Comparison of ENCODE assay signal across 12 cellular contexts in the genomic region with DNA sequence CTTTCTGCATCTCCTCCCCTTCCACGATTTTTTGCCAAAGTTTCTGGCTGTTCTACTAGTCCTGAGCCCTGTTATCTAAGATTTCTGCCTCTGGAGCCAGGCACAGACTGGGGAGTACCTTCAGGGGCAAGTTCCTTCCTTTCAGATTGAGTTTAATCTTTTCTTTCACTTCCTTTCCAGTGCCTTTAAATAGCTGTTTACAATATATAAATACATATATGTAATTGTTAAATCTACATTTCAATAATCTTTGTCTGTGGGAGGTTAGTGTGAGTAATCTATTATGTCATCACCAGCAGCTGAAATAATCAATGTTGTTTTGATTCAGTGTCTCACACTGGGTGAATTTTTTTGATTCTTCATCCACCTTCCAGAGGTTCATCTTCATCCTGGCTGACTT. TPM values are rescaled to one million over a fixed set of nuclear protein-coding genes. Genes with fewer than 3 reads are reported as not detected.
DNase-seq lines count a peak whose midpoint lies in the region; ATAC-seq, FAIRE-seq and TF ChIP-seq lines count a peak whose summit lies in the region.
"Had no signal": no experiment of that assay in that cellular context is flagged by ENCODE, and none has a peak within 500 bp of the region (broad histone marks: within the 10 kb centered on the region; RNA-seq: fewer than 3 reads in every experiment).

No MANE protein-coding gene starts in this region.

- FAIRE-seq in small intestine (lab: Jason Lieb, UNC) = no peak
- FAIRE-seq: astrocyte had no signal

- ATAC-seq in GM18499 (IDR thresholded peaks at IDR 0.05; ENCODE audit: insufficient read depth, unreplicated experiment) = peak; percentile 58
- ATAC-seq in GM21360 (IDR thresholded peaks at IDR 0.05; ENCODE audit: unreplicated experiment) = peak; percentile 57
- peak; percentile 47 for ATAC-seq in HG03342 (IDR thresholded peaks at IDR 0.05; ENCODE audit: unreplicated experiment)
- no peak for ATAC-seq in GM21528 (IDR thresholded peaks at IDR 0.05; ENCODE audit: low FRiP score, unreplicated experiment)

- H3K27ac ChIP-seq in small intestine (ENCODE audit: low read depth in 1 of 2, low read length in 1 of 2) = peak overlapping the region in 1 of 2 donors; percentile 34
- H3K27ac ChIP-seq: tibial nerve had no signal

- H3K4me3 ChIP-seq in epithelial cell of esophagus (ENCODE audit: low read length) = no peak overlapping the region
- H3K4me3 ChIP-seq in small intestine (ENCODE audit: low read depth in 1 of 2, low read length in 2 of 2) = no peak overlapping the region
- H3K4me3 ChIP-seq: tibial nerve had no signal

- peak; percentile 18 for DNase-seq in epithelial cell of esophagus (ENCODE audit: low read depth)
- no peak for DNase-seq in small intestine
- no peak for DNase-seq in DMS53 (lab: John Stamatoyannopoulos, UW)
- DNase-seq in SKM-1 treated with dmso at 0.1 percent for 144 hours (lab: John Stamatoyannopoulos, UW; ENCODE audit: unreplicated experiment) = no peak
- DNase-seq: mesendoderm, occipital lobe had no signal

- TF ChIP-seq CTCF in epithelial cell of esophagus (IDR thresholded peaks at IDR 0.05; ENCODE audit: insufficient read depth, low read depth, low read length, missing control alignments) = no peak

- H3K9me3 ChIP-seq in small intestine (ENCODE audit: control insufficient read depth, low read depth) = no peaks in the 10 kb centered on the region
- H3K9me3 ChIP-seq: tibial nerve had no signal

- 21 to 48% (median 21%) methylated on average over 1 of the region's 1 CpG for WGBS in small intestine, 3 donors

- H3K36me3 ChIP-seq in small intestine (ENCODE audit: control insufficient read depth in 2 of 2, insufficient read depth in 2 of 2, low read length in 2 of 2) = peaks cover 0 to 1% of the 10 kb centered on the region in 2 donors
- H3K36me3 ChIP-seq: tibial nerve had no signal

- H3K4me1 ChIP-seq in small intestine (ENCODE audit: control insufficient read depth in 2 of 2, insufficient read depth in 1 of 2, low read depth in 1 of 2, low read length in 1 of 2) = no peaks in the 10 kb centered on the region

- H3K27me3 ChIP-seq in small intestine (ENCODE audit: control insufficient read depth in 2 of 2, insufficient read depth in 2 of 2, low read length in 2 of 2) = no peaks in the 10 kb centered on the region
- H3K27me3 ChIP-seq: tibial nerve had no signal

RNA-seq across cellular contexts. Expression of gene DIPK1A, which starts 31.8 kb away (rescaled TPM):
- polyA plus RNA-seq in small intestine = 1 to 10 TPM; 2.0 to 4.6 (median 3.0) TPM
